In genomic region chr12:108548954-108549521, GRCh38 we compare ENCODE assay signal across 16 cellular contexts. TPM values are rescaled to one million over a fixed set of nuclear protein-coding genes. Genes with fewer than 3 reads are reported as not detected.
A peak's percentile ranks its signal among the peaks of the same experiment; 100 is the strongest.
DNase-seq lines count a peak whose midpoint lies in the region; ATAC-seq and TF ChIP-seq lines count a peak whose summit lies in the region.
"Had no signal": no experiment of that assay in that cellular context is flagged by ENCODE, and none has a peak within 500 bp of the region (broad histone marks: within the 10 kb centered on the region; RNA-seq: fewer than 3 reads in every experiment).

No MANE protein-coding gene starts in this region.

- H3K79me2 ChIP-seq in DOHH2 (ENCODE audit: control insufficient read depth, low read length): peaks cover 99% of the 10 kb centered on the region

- H4K20me1 ChIP-seq in DOHH2 (ENCODE audit: control insufficient read depth, insufficient read depth, low read depth, low read length): no peaks in the 10 kb centered on the region

- peak overlapping the region; percentile 56 for H3K27ac ChIP-seq in DOHH2 (ENCODE audit: low read depth, low read length)
- H3K27ac ChIP-seq in effector memory CD4-positive, alpha-beta T cell (ENCODE audit: insufficient read depth, low read length, poor library complexity, severe bottlenecking): no peak overlapping the region
- H3K27ac ChIP-seq: BLaER1 had no signal

- H3K4me3 Mint-ChIP-seq in activated T-helper 2 cell treated with anti-CD3 and anti-CD28 coated beads, Interferon-gamma antibody, Interleukin-2, Interleukin-4, amounts not matched to agents 10 μg/mL and 5 μg/mL and 100 μg/mL, durations not matched to agents 14 hours and 24 hours and 36 hours (ENCODE audit: low read depth): no peak overlapping the region
- H3K4me3 Mint-ChIP-seq: H9, T-cell had no signal

- H3K9me3 ChIP-seq in DOHH2 (ENCODE audit: control insufficient read depth, insufficient read depth, low read length): no peaks in the 10 kb centered on the region
- no peaks in the 10 kb centered on the region for H3K9me3 ChIP-seq in effector memory CD4-positive, alpha-beta T cell (ENCODE audit: control insufficient read depth, low read length)
- H3K9me3 ChIP-seq: BLaER1 had no signal

- TF ChIP-seq CTCF in DOHH2 (IDR thresholded peaks at IDR 0.05; ENCODE audit: low read depth, low read length, poor library complexity, severe bottlenecking): no peak
- TF ChIP-seq CTCF in GM12865 (IDR thresholded peaks at IDR 0.05; ENCODE audit: insufficient read depth, low read depth, low read length, missing control alignments): no peak

- H3K4me1 ChIP-seq in DOHH2 (ENCODE audit: control insufficient read depth, low read length): peaks cover 97% of the 10 kb centered on the region
- H3K4me1 ChIP-seq in effector memory CD4-positive, alpha-beta T cell (ENCODE audit: control insufficient read depth, insufficient read depth, low read length, poor library complexity, severe bottlenecking): no peaks in the 10 kb centered on the region

- H3K4me3 ChIP-seq in DOHH2 (ENCODE audit: low read length) (peak overlapping the region; percentile 41), GM12865 (ENCODE audit: low read depth, low read length) (peak overlapping the region; percentile 32)
- H3K4me3 ChIP-seq in effector memory CD4-positive, alpha-beta T cell (ENCODE audit: insufficient read depth, low read depth, low read length, poor library complexity, severe bottlenecking): no peak overlapping the region
- H3K4me3 ChIP-seq: BLaER1 had no signal

- peaks cover 12% of the 10 kb centered on the region for H3F3A ChIP-seq in DOHH2 (ENCODE audit: control insufficient read depth, insufficient read depth)

- H3K27me3 ChIP-seq in DOHH2 (ENCODE audit: control insufficient read depth, low read length): no peaks in the 10 kb centered on the region
- H3K27me3 ChIP-seq in effector memory CD4-positive, alpha-beta T cell (replicated peaks; ENCODE audit: control insufficient read depth, insufficient read depth, low read length, poor library complexity, severe bottlenecking): no peaks in the 10 kb centered on the region
- H3K27me3 ChIP-seq: BLaER1 had no signal

- peak; percentile 49 for ATAC-seq in HG03280 (IDR thresholded peaks at IDR 0.05; ENCODE audit: unreplicated experiment)
- ATAC-seq: T-cell had no signal

- peaks cover 31% of the 10 kb centered on the region for H3K4me1 Mint-ChIP-seq in activated T-helper 2 cell treated with anti-CD3 and anti-CD28 coated beads, Interferon-gamma antibody, Interleukin-2, Interleukin-4, amounts not matched to agents 10 μg/mL and 5 μg/mL and 100 μg/mL, durations not matched to agents 14 hours and 24 hours and 36 hours (ENCODE audit: low read depth)

- H3K9me2 ChIP-seq in DOHH2 (replicated peaks; ENCODE audit: control insufficient read depth, low read length): no peaks in the 10 kb centered on the region

- DNase-seq in GM12865 (ENCODE audit: low read depth): peak; percentile 69
- peak; percentile 3 for DNase-seq in activated T-helper 2 cell treated with anti-CD3 and anti-CD28 coated beads, Interferon-gamma antibody, Interleukin-2, Interleukin-4, amounts not matched to agents 10 μg/mL and 5 μg/mL and 100 μg/mL, durations not matched to agents 14 hours and 24 hours and 36 hours (ENCODE audit: low spot score)
- no peak for DNase-seq in posterior vena cava (ENCODE audit: low spot score)
- DNase-seq in NCI-H2029 (lab: John Stamatoyannopoulos, UW): no peak
- DNase-seq in cardiac septum (ENCODE audit: low spot score): no peak
- DNase-seq in effector memory CD4-positive, alpha-beta T cell: no peak
- DNase-seq: H9, NCI-H146, NCI-H226, NCI-H69, T-cell had no signal

- peaks cover 91% of the 10 kb centered on the region for H3K36me3 ChIP-seq in DOHH2 (ENCODE audit: control insufficient read depth, low read length)
- peaks cover 45% of the 10 kb centered on the region for H3K36me3 ChIP-seq in effector memory CD4-positive, alpha-beta T cell (ENCODE audit: control insufficient read depth, insufficient read depth, low read length)

- H3K27ac Mint-ChIP-seq in activated T-helper 2 cell treated with anti-CD3 and anti-CD28 coated beads, Interferon-gamma antibody, Interleukin-2, Interleukin-4, amounts not matched to agents 10 μg/mL and 5 μg/mL and 100 μg/mL, durations not matched to agents 14 hours and 24 hours and 36 hours: no peak overlapping the region

- intact Hi-C loops in activated T-helper 2 cell treated with anti-CD3 and anti-CD28 coated beads, Interferon-gamma antibody, Interleukin-2, Interleukin-4, amounts not matched to agents 10 μg/mL and 5 μg/mL and 100 μg/mL, durations not matched to agents 14 hours and 24 hours and 36 hours (cut with micrococcal nuclease): no loop called here
- intact Hi-C loops in posterior vena cava (cut with DNase I) (no loop called here), cardiac septum (cut with DNase I) (no loop called here)

- H3K36me3 Mint-ChIP-seq in activated T-helper 2 cell treated with anti-CD3 and anti-CD28 coated beads, Interferon-gamma antibody, Interleukin-2, Interleukin-4, amounts not matched to agents 10 μg/mL and 5 μg/mL and 100 μg/mL, durations not matched to agents 14 hours and 24 hours and 36 hours (ENCODE audit: low read depth): peaks cover 52% of the 10 kb centered on the region

- H3K27me3 Mint-ChIP-seq in activated T-helper 2 cell treated with anti-CD3 and anti-CD28 coated beads, Interferon-gamma antibody, Interleukin-2, Interleukin-4, amounts not matched to agents 10 μg/mL and 5 μg/mL and 100 μg/mL, durations not matched to agents 14 hours and 24 hours and 36 hours (ENCODE audit: low read depth): no peaks in the 10 kb centered on the region
- H3K27me3 Mint-ChIP-seq: IgD-negative memory B cell, T-cell had no signal

- peak overlapping the region; percentile 63 for H3K4me2 ChIP-seq in DOHH2 (ENCODE audit: low read length)
- H3K4me2 ChIP-seq: BLaER1 had no signal

- H3K9me3 Mint-ChIP-seq in activated T-helper 2 cell treated with anti-CD3 and anti-CD28 coated beads, Interferon-gamma antibody, Interleukin-2, Interleukin-4, amounts not matched to agents 10 μg/mL and 5 μg/mL and 100 μg/mL, durations not matched to agents 14 hours and 24 hours and 36 hours: no peaks in the 10 kb centered on the region
- H3K9me3 Mint-ChIP-seq: H9, IgD-negative memory B cell, T-cell had no signal

RNA-seq across cellular contexts. Expression of gene SART3, which starts 11.9 kb away (rescaled TPM):
- total RNA-seq in activated T-helper 2 cell treated with anti-CD3 and anti-CD28 coated beads, Interferon-gamma antibody, Interleukin-2, Interleukin-4, amounts not matched to agents 10 μg/mL and 5 μg/mL and 100 μg/mL, durations not matched to agents 14 hours and 24 hours and 36 hours: 85.8 and 92.6 TPM in 2 replicates
- total RNA-seq in posterior vena cava (10 to 100 TPM; 27.4 to 28.9 TPM), cardiac septum (29.2 TPM)

RNA-seq across cellular contexts. Expression of gene ISCU, which starts 13.4 kb away (rescaled TPM):
- 62.9 and 63.5 TPM in 2 replicates for total RNA-seq in activated T-helper 2 cell treated with anti-CD3 and anti-CD28 coated beads, Interferon-gamma antibody, Interleukin-2, Interleukin-4, amounts not matched to agents 10 μg/mL and 5 μg/mL and 100 μg/mL, durations not matched to agents 14 hours and 24 hours and 36 hours
- total RNA-seq in posterior vena cava (100 to 1,000 TPM; 113 to 119 TPM), cardiac septum (432 TPM)

RNA-seq across cellular contexts. Expression of gene FICD, which starts 34.0 kb away (rescaled TPM):
- total RNA-seq in activated T-helper 2 cell treated with anti-CD3 and anti-CD28 coated beads, Interferon-gamma antibody, Interleukin-2, Interleukin-4, amounts not matched to agents 10 μg/mL and 5 μg/mL and 100 μg/mL, durations not matched to agents 14 hours and 24 hours and 36 hours: 5.8 and 7.1 TPM in 2 replicates
- total RNA-seq in posterior vena cava (10 to 100 TPM in 1 of 2 donors, 1 to 10 TPM in 1; 10.0 to 11.3 TPM), cardiac septum (3.8 TPM)

RNA-seq across cellular contexts. Expression of gene TMEM119, which starts 48.8 kb away (rescaled TPM):
- not detected in 2 replicates for total RNA-seq in activated T-helper 2 cell treated with anti-CD3 and anti-CD28 coated beads, Interferon-gamma antibody, Interleukin-2, Interleukin-4, amounts not matched to agents 10 μg/mL and 5 μg/mL and 100 μg/mL, durations not matched to agents 14 hours and 24 hours and 36 hours
- total RNA-seq in posterior vena cava (10 to 100 TPM; 12.7 to 72.5 TPM), cardiac septum (3.4 TPM)
- total RNA-seq: H9, HT-29 had no signal

Comparison
In these comparisons a context has a peak if more than half of its experiments do, and no peak if none do; other contexts are left out.
1. DNase-seq: peak in GM12865 (single experiment) and activated T-helper 2 cell treated with anti-CD3 and anti-CD28 coated beads, Interferon-gamma antibody, Interleukin-2, Interleukin-4, amounts not matched to agents 10 μg/mL and 5 μg/mL and 100 μg/mL, durations not matched to agents 14 hours and 24 hours and 36 hours (single experiment); none in posterior vena cava (single experiment), NCI-H2029 (single experiment), cardiac septum (single experiment) and effector memory CD4-positive, alpha-beta T cell (0 of 3).